In the genomic region with DNA sequence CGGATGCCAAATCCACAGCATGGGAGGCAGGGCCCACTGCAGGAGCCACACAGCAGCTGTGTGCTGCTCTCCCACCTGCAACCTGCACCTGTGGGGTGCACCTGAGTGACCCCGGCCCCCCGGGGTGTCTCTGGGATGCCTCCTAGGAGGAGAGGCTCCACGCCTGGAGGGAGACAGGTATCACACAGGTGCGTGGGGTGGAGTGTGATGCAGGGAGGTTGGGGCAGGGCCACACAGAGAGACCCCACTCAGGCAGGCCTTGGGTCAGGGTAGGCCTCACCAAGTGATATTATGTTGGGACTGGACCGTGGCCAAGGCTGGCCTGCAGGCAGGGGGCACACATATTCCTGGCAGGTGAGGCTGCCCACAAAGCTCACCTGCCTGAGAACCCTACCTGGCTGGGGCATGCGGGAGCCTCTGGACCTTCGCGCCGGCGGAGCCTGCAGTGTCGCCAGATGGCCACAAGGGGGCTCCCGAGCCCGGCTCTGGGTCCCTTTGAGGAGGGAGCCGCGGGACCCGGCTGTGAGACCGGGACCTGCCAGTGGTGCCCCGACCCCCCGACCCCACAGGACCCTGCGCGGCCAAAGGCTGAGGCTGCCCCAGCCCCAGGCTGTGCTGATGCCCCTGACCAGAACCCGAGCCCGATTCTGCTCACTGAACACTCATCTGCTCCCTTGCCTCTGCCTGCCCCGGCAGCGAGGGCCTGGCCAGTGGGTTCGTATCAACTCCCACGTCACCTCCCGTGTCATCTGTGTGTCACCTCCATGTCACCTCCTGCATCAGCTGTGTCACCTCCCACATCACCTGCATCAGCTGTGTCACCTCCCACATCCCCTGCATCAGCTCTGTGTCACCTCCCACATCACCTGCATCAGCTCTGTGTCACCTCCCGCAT, we compare ENCODE assay signal across 8 cellular contexts. TPM values are rescaled to one million over a fixed set of nuclear protein-coding genes. Genes with fewer than 3 reads are reported as not detected.
DNase-seq lines count a peak whose midpoint lies in the region; ATAC-seq and TF ChIP-seq lines count a peak whose summit lies in the region.

No MANE protein-coding gene starts in this region.

- ATAC-seq in Panc1 (peak; percentile 88), psoas muscle (peak; percentile 66 to 77 (median 70))

- H3K4me2 ChIP-seq in mesenchymal stem cell (ENCODE audit: low read length, poor library complexity, severe bottlenecking), result no peak overlapping the region

- H3K27me3 ChIP-seq in Panc1 (ENCODE audit: control insufficient read depth, insufficient read depth, low read length) (no peaks in the 10 kb centered on the region), psoas muscle (ENCODE audit: insufficient read depth in 3 of 3, low read length in 2 of 3) (peaks cover 0 to 43% (median 11%) of the 10 kb centered on the region in 3 donors), mesenchymal stem cell (ENCODE audit: control insufficient read depth in 1 of 2, insufficient read depth in 1 of 2, low read length in 2 of 2) (peaks cover 0 to 52% of the 10 kb centered on the region in 2 experiments)

- H3K27ac ChIP-seq in Panc1 (ENCODE audit: low read length) (no peak overlapping the region), psoas muscle (no peak overlapping the region), mesenchymal stem cell (ENCODE audit: low read length, poor library complexity, severe bottlenecking) (no peak overlapping the region)

- 16 to 23% (median 20%) methylated on average over 26 to 30 of the region's 30 CpGs for WGBS in psoas muscle, 3 donors
- 67% methylated on average over 30 of the region's 30 CpGs for WGBS in mesenchymal stem cell

- H3K4ac ChIP-seq in mesenchymal stem cell (ENCODE audit: low read depth in 1 of 2, low read length in 2 of 2), result no peak overlapping the region

- intact Hi-C loops in Panc1 (cut with micrococcal nuclease; ENCODE audit: unreplicated experiment) (no loop called here), psoas muscle (cut with DNase I) (no loop called here)

- peak overlapping the region in 1 of 2 experiments; percentile 42 for H3K23ac ChIP-seq in mesenchymal stem cell (ENCODE audit: low read length in 2 of 2)

- H4K8ac ChIP-seq in mesenchymal stem cell (ENCODE audit: low read length), result no peak overlapping the region

- H2AK5ac ChIP-seq in mesenchymal stem cell (ENCODE audit: low read length, severe bottlenecking), result no peak overlapping the region

- no peak overlapping the region for H2BK15ac ChIP-seq in mesenchymal stem cell (ENCODE audit: low read depth, poor library complexity, severe bottlenecking)

- no peak overlapping the region for H3K9ac ChIP-seq in mesenchymal stem cell (ENCODE audit: low read length)

- H3K4me1 ChIP-seq in Panc1 (ENCODE audit: control insufficient read depth, insufficient read depth, low read length) (no peaks in the 10 kb centered on the region), psoas muscle (no peaks in the 10 kb centered on the region), mesenchymal stem cell (ENCODE audit: control insufficient read depth, insufficient read depth, low read depth, low read length) (no peaks in the 10 kb centered on the region)

- H3K4me3 ChIP-seq in Panc1 (ENCODE audit: low read depth in 2 of 2, low read length in 2 of 2) (no peak overlapping the region), psoas muscle (no peak overlapping the region), mesenchymal stem cell (ENCODE audit: insufficient read depth in 1 of 2, low read depth in 1 of 2, low read length in 2 of 2) (peak overlapping the region in 1 of 2 experiments; percentile 16)

- H3K36me3 ChIP-seq in Panc1 (ENCODE audit: control insufficient read depth, insufficient read depth, low read length) (no peaks in the 10 kb centered on the region), psoas muscle (ENCODE audit: insufficient read depth in 1 of 2, low read depth in 1 of 2) (no peaks in the 10 kb centered on the region), mesenchymal stem cell (ENCODE audit: control insufficient read depth in 1 of 2, insufficient read depth in 2 of 2, low read depth in 1 of 2, low read length in 2 of 2) (no peaks in the 10 kb centered on the region)

- POLR2A ChIA-PET in Panc1 (lab: Charles Lee), result no interaction called here

- no peak overlapping the region for H3K14ac ChIP-seq in mesenchymal stem cell (ENCODE audit: low read length in 2 of 2)

- H2AFZ ChIP-seq in mesenchymal stem cell (ENCODE audit: low read depth, low read length), result no peak overlapping the region

- H2BK5ac ChIP-seq in mesenchymal stem cell (ENCODE audit: low read depth, low read length, poor library complexity, severe bottlenecking), result no peak overlapping the region

- no TSS peak for BruUV-seq in Panc1 (replicated peaks; lab: Mats Ljungman, UMichigan)

- H3K9me3 ChIP-seq in Panc1 (ENCODE audit: control insufficient read depth, insufficient read depth, low read depth, low read length) (no peaks in the 10 kb centered on the region), psoas muscle (peaks cover 5% of the 10 kb centered on the region), mesenchymal stem cell (ENCODE audit: control insufficient read depth, low read length) (peaks cover 3% of the 10 kb centered on the region)

- H2BK120ac ChIP-seq in mesenchymal stem cell (ENCODE audit: low read depth, low read length), result no peak overlapping the region

- CTCF ChIA-PET in Panc1 (lab: Charles Lee), result interaction anchor here (0.7 kb wide), 1 partner anchor 11 kb away, joined by 7 read pairs; no protein-coding TSS in a partner anchor

- no peaks in the 10 kb centered on the region for H3K79me1 ChIP-seq in mesenchymal stem cell (replicated peaks; ENCODE audit: low read length, poor library complexity, severe bottlenecking)

- no peak overlapping the region for H2BK12ac ChIP-seq in mesenchymal stem cell (ENCODE audit: low read length in 2 of 2)

- DNase-seq in NK-92 treated with Interleukin-12 subunit alpha and Interleukin-12 subunit beta, amount 100 ng/mL, for 24 hours (lab: John Stamatoyannopoulos, UW), result peak; percentile 20
- DNase-seq in NK-92 (lab: John Stamatoyannopoulos, UW; ENCODE audit: unreplicated experiment) (no peak), Panc1 (ENCODE audit: low read depth, low spot score) (no peak), germinal center (ENCODE audit: low spot score) (peak; percentile 81), psoas muscle (peak; percentile 54 to 58), mesenchymal stem cell (no peak), AML-193 (lab: John Stamatoyannopoulos, UW) (no peak)
- DNase-seq in activated effector memory CD4-positive, alpha-beta T cell treated with Interleukin-2 at 50 U/mL for 16 hours, result peak; percentile 61

- no peak overlapping the region for H3K18ac ChIP-seq in mesenchymal stem cell (ENCODE audit: low read depth in 1 of 2, low read length in 2 of 2)

- in situ Hi-C loops in Panc1 (cut with HindIII; ENCODE audit: low pct_unique_long_range_greater_than_20kb, low sequenced_read_pairs), result no loop called here

- H4K91ac ChIP-seq in mesenchymal stem cell (ENCODE audit: low read length), result no peak overlapping the region

- peak; percentile 97 for TF ChIP-seq CTCF in Panc1 (IDR thresholded peaks at IDR 0.05)
- TF ChIP-seq CTCF in psoas muscle (IDR thresholded peaks at IDR 0.05), result peak; percentile 93

RNA-seq across cellular contexts. Expression of a gene that starts 11.4 kb away (rescaled TPM):
- total RNA-seq in Panc1 (2021; ENCODE audit: unreplicated experiment), result 4.6 TPM
- 8.4 TPM for polyA plus RNA-seq in Panc1 (2012; ENCODE audit: insufficient read length)
- under 1 TPM; 0.23 to 0.60 (median 0.39) TPM for total RNA-seq in psoas muscle
- polyA plus RNA-seq in psoas muscle, result under 1 TPM; 0.08 to 0.60 (median 0.17) TPM
- polyA plus RNA-seq in mesenchymal stem cell (2013, experiment 1 of 2), result 0.87 TPM
- 1.2 TPM for polyA plus RNA-seq in mesenchymal stem cell (2013, experiment 2 of 2)

RNA-seq across cellular contexts. Expression of a gene that starts 46.8 kb away (rescaled TPM):
- 47.8 TPM for total RNA-seq in Panc1 (2021; ENCODE audit: unreplicated experiment)
- 42.5 TPM for polyA plus RNA-seq in Panc1 (2012; ENCODE audit: insufficient read length)
- 1 to 10 TPM in 3 of 4 donors, under 1 TPM in 1; 0.95 to 2.0 (median 1.2) TPM for total RNA-seq in psoas muscle
- 1 to 10 TPM; 1.9 to 5.2 (median 2.3) TPM for polyA plus RNA-seq in psoas muscle
- 2.3 TPM for polyA plus RNA-seq in mesenchymal stem cell (2013, experiment 1 of 2)
- polyA plus RNA-seq in mesenchymal stem cell (2013, experiment 2 of 2), result 2.5 TPM

RNA-seq across cellular contexts. Expression of a gene that starts 51.1 kb away (rescaled TPM):
- total RNA-seq in Panc1 (2021; ENCODE audit: unreplicated experiment) (1,056 TPM), psoas muscle (10 to 100 TPM; 11.5 to 24.9 (median 14.2) TPM)
- polyA plus RNA-seq in Panc1 (2012; ENCODE audit: insufficient read length), result 2,110 TPM
- polyA plus RNA-seq in psoas muscle, result 10 to 100 TPM; 17.5 to 27.2 (median 20.6) TPM
- polyA plus RNA-seq in mesenchymal stem cell (2013, experiment 1 of 2), result 40.7 TPM
- 42.6 TPM for polyA plus RNA-seq in mesenchymal stem cell (2013, experiment 2 of 2)

Comparison
In these comparisons a context has a peak if more than half of its experiments do, and no peak if none do; other contexts are left out.
1. DNase-seq: peak in NK-92 treated with Interleukin-12 subunit alpha and Interleukin-12 subunit beta, amount 100 ng/mL, for 24 hours (single experiment), activated effector memory CD4-positive, alpha-beta T cell treated with Interleukin-2 at 50 U/mL for 16 hours (single experiment), germinal center (single experiment) and psoas muscle (2 of 2); none in NK-92 (single experiment), Panc1 (single experiment), mesenchymal stem cell (single experiment) and AML-193 (0 of 2).
2. RNA of a gene that starts 46.8 kb away (total RNA-seq): 47.8 TPM in Panc1 (single experiment); 0.95 to 2.0 TPM in psoas muscle; every median in the first group is over 10 times any median in the second.
3. RNA of a gene that starts 51.1 kb away (total RNA-seq): 1,056 TPM in Panc1 (single experiment); 11.5 to 24.9 TPM in psoas muscle; every median in the first group is over 10 times any median in the second.